20 cellular contexts compared by ENCODE assay signal in the genomic region with DNA sequence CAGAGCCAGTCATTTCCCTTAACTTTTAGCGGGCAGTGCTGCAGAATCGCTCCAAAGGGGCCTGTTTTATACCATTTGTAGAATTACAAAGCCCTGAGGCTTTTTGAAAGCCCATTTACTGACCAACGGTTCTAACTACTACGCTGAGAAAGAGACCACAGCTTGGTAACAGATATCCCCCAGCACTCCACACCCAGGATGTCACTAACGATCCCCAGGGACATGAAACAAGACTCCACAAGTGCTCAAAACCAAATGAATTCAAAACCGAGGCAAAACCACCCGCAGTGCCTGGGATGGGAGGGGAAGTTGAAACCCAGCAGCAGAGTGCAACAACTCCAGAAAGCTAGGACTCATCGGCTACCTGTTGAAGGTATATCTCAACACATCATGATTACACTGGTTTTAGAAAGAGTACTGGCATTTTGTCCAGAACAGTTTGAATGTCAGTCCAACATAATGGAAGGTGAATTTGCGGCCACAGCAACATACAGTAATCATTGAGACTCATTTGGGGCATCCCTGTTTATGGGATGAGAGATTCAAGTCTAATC. TPM values are rescaled to one million over a fixed set of nuclear protein-coding genes. Genes with fewer than 3 reads are reported as not detected.
DNase-seq lines count a peak whose midpoint lies in the region; ATAC-seq, FAIRE-seq and TF ChIP-seq lines count a peak whose summit lies in the region.
"Had no signal": no experiment of that assay in that cellular context is flagged by ENCODE, and none has a peak within 500 bp of the region (broad histone marks: within the 10 kb centered on the region; RNA-seq: fewer than 3 reads in every experiment).

No MANE protein-coding gene starts in this region.

- H3K14ac ChIP-seq in trophoblast cell (ENCODE audit: low read length), result no peak overlapping the region

- DNase-seq in NCI-H2029 treated with DMSO at 0.1 percent for 48 hours (lab: John Stamatoyannopoulos, UW), result peak; percentile 5
- no peak for DNase-seq in NCI-H2029 (lab: John Stamatoyannopoulos, UW)
- peak; percentile 65 for DNase-seq in NB4 (ENCODE audit: low read depth)
- no peak for DNase-seq in GM12878 (ENCODE audit: low read depth, low spot score)
- DNase-seq in trophoblast cell, result no peak
- DNase-seq in NCI-H2227 (lab: John Stamatoyannopoulos, UW; ENCODE audit: unreplicated experiment), result no peak
- no peak for DNase-seq in CD4-positive, alpha-beta memory T cell
- DNase-seq: CD8-positive, alpha-beta memory T cell; DMS79 treated with DMSO at 0.1 percent for 48 hours; GDM1; NCI-H1436; NCI-H2081 treated with DMSO at 0.1 percent for 48 hours; SHP77; T-helper 1 cell had no signal

- H3K4me2 ChIP-seq in GM12878 (ENCODE audit: control insufficient read depth, insufficient read depth), result no peak overlapping the region
- H3K4me2 ChIP-seq in trophoblast cell (ENCODE audit: low read length), result no peak overlapping the region

- H3K79me2 ChIP-seq in GM12878 (ENCODE audit: control insufficient read depth, insufficient read depth, low read length) (no peaks in the 10 kb centered on the region), trophoblast cell (ENCODE audit: control insufficient read depth, insufficient read depth, low read length, poor library complexity) (no peaks in the 10 kb centered on the region)

- H3K36me3 Mint-ChIP-seq in CD4-positive, alpha-beta memory T cell, result no peaks in the 10 kb centered on the region
- H3K36me3 Mint-ChIP-seq: CD8-positive, alpha-beta memory T cell had no signal

- H3K9me3 Mint-ChIP-seq in CD4-positive, alpha-beta memory T cell, result no peaks in the 10 kb centered on the region

- no peak overlapping the region for H4K12ac ChIP-seq in trophoblast cell (ENCODE audit: low read depth, low read length)

- ATAC-seq in GM12878 (peak; percentile 27; the same call in 2 of the 3 replicates), HG02852 (IDR thresholded peaks at IDR 0.05; ENCODE audit: unreplicated experiment) (no peak)
- ATAC-seq: K562, SK-N-SH treated with all-trans-retinoic acid at 6 μM for 48 hours had no signal

- TF ChIP-seq POLR2A in NB4 (IDR thresholded peaks at IDR 0.05; ENCODE audit: extremely low read depth, insufficient read length), result no peak
- TF ChIP-seq POLR2A in GM12878 (IDR thresholded peaks at IDR 0.05; ENCODE audit: low read depth, low read length), result no peak

- TF ChIP-seq CTCF in NB4 (IDR thresholded peaks at IDR 0.05; ENCODE audit: low read depth, low read length) (no peak), GM12878 (IDR thresholded peaks at IDR 0.05 in 2 of 3, conservative IDR thresholded peaks at IDR 0.05 in 1 of 3; ENCODE audit: control insufficient read depth in 2 of 3, extremely low read depth in 1 of 3, insufficient read depth in 1 of 3, low read depth in 3 of 3, low read length in 3 of 3) (no peak)

- no peak overlapping the region for H3K9ac ChIP-seq in GM12878 (ENCODE audit: control insufficient read depth, insufficient read depth, low read length)
- no peak overlapping the region for H3K9ac ChIP-seq in trophoblast cell (ENCODE audit: low read length)

- no peak overlapping the region for H2BK5ac ChIP-seq in trophoblast cell (ENCODE audit: low read depth, low read length, poor library complexity)

- H3K4me3 ChIP-seq in NB4 (ENCODE audit: low read depth, low read length) (no peak overlapping the region), GM12878 (no peak overlapping the region), trophoblast cell (ENCODE audit: low read depth, low read length) (no peak overlapping the region)
- H3K4me3 ChIP-seq in CD4-positive, alpha-beta memory T cell (ENCODE audit: low read length in 2 of 2), result no peak overlapping the region
- H3K4me3 ChIP-seq: K562 had no signal

- FAIRE-seq in GM12878 (lab: Jason Lieb, UNC), result no peak
- FAIRE-seq: D721Med, K562 had no signal

- H4K91ac ChIP-seq in trophoblast cell (ENCODE audit: low read depth, low read length), result peak overlapping the region; percentile 8

- no peak overlapping the region for H3K18ac ChIP-seq in trophoblast cell (ENCODE audit: low read length)

- no peak overlapping the region for H2AK5ac ChIP-seq in trophoblast cell (ENCODE audit: low read length)

- H3K36me3 ChIP-seq in GM12878 (ENCODE audit: control insufficient read depth in 2 of 2, insufficient read depth in 2 of 2, low read length in 1 of 2) (no peaks in the 10 kb centered on the region), trophoblast cell (ENCODE audit: control insufficient read depth in 1 of 2, insufficient read depth in 2 of 2, low read length in 2 of 2) (peaks cover 0 to 3% of the 10 kb centered on the region in 2 experiments)
- H3K36me3 ChIP-seq in CD4-positive, alpha-beta memory T cell (ENCODE audit: insufficient read depth, low read length), result no peaks in the 10 kb centered on the region

- no peak for TF ChIP-seq RAD21 in GM12878 (IDR thresholded peaks at IDR 0.05; ENCODE audit: insufficient read depth, low read depth, low read length)

- H3K9me3 ChIP-seq in GM12878 (replicated peaks; ENCODE audit: control insufficient read depth, insufficient read depth, low read length) (no peaks in the 10 kb centered on the region), trophoblast cell (ENCODE audit: insufficient read depth, low read depth, low read length) (no peaks in the 10 kb centered on the region)
- H3K9me3 ChIP-seq in CD4-positive, alpha-beta memory T cell (ENCODE audit: control insufficient read depth in 1 of 2, low read length in 2 of 2), result no peaks in the 10 kb centered on the region

- no peak overlapping the region for H2AFZ ChIP-seq in GM12878 (ENCODE audit: control insufficient read depth, low read depth, low read length)
- no peak overlapping the region for H2AFZ ChIP-seq in trophoblast cell (ENCODE audit: insufficient read depth, low read length, poor library complexity)

- no peaks in the 10 kb centered on the region for H4K20me1 ChIP-seq in GM12878 (ENCODE audit: control insufficient read depth, insufficient read depth)

- H3K4me1 Mint-ChIP-seq in CD4-positive, alpha-beta memory T cell, result no peaks in the 10 kb centered on the region

- no peak overlapping the region for H3K23ac ChIP-seq in trophoblast cell (ENCODE audit: low read length)

- no peaks in the 10 kb centered on the region for H3K27me3 ChIP-seq in GM12878 (replicated peaks in 1 of 2; ENCODE audit: control insufficient read depth in 2 of 2, insufficient read depth in 2 of 2, low read length in 1 of 2)
- no peaks in the 10 kb centered on the region for H3K27me3 ChIP-seq in trophoblast cell (ENCODE audit: insufficient read depth, low read length)
- H3K27me3 ChIP-seq in CD4-positive, alpha-beta memory T cell (ENCODE audit: insufficient read depth, low read length), result no peaks in the 10 kb centered on the region

- no peak overlapping the region for H2BK120ac ChIP-seq in trophoblast cell (ENCODE audit: insufficient read depth, low read length, poor library complexity)

- no peak overlapping the region for H3K4ac ChIP-seq in trophoblast cell (ENCODE audit: low read depth, low read length)

- H3K79me1 ChIP-seq in trophoblast cell (ENCODE audit: low read length), result peaks cover 3% of the 10 kb centered on the region

- intact Hi-C loops in GM12878 (cut with micrococcal nuclease; ENCODE audit: unreplicated experiment), result loop anchor here (2.0 to 10.0 kb wide), 2 partner anchors 251 to 285 kb away; no protein-coding TSS in a partner anchor
- intact Hi-C loops in CD4-positive, alpha-beta memory T cell (cut with micrococcal nuclease), result no loop called here

- no peak overlapping the region for H3K27ac ChIP-seq in GM12878 (ENCODE audit: control insufficient read depth, insufficient read depth)
- H3K27ac ChIP-seq in trophoblast cell (ENCODE audit: low read depth, low read length), result no peak overlapping the region
- H3K27ac ChIP-seq in CD4-positive, alpha-beta memory T cell (ENCODE audit: low read depth, low read length), result no peak overlapping the region
- H3K27ac ChIP-seq: 22Rv1 had no signal

- H3K27me3 Mint-ChIP-seq in CD4-positive, alpha-beta memory T cell, result peaks cover 6 to 20% of the 10 kb centered on the region in 2 donors

- RAD21 ChIA-PET in GM12878 (lab: Charles Lee; ENCODE audit: unreplicated experiment), result interaction anchor here (1.3 kb wide), 1 partner anchor 9 kb away, joined by 4 read pairs; no protein-coding TSS in a partner anchor

- POLR2A ChIA-PET in GM12878 (lab: Charles Lee), result interaction anchor here (0.6 kb wide), 1 partner anchor 68 kb away, joined by 3 read pairs; no protein-coding TSS in a partner anchor
- POLR2A ChIA-PET in CD4-positive, alpha-beta memory T cell (lab: Charles Lee; ENCODE audit: partially characterized antibody), result no interaction called here

- H3K27ac Mint-ChIP-seq in CD4-positive, alpha-beta memory T cell, result no peak overlapping the region
- H3K27ac Mint-ChIP-seq: CD8-positive, alpha-beta memory T cell had no signal

- in situ Hi-C loops in GM12878 (cut with MboI), result no loop called here

- SMC1A ChIA-PET in GM12878 (lab: Charles Lee; ENCODE audit: uncharacterized antibody, unreplicated experiment), result interaction anchor here (1.2 to 2.0 kb wide), 6 partner anchors 8 to 285 kb away, joined by 3 to 7 read pairs (median 4); no protein-coding TSS in a partner anchor

- H4K8ac ChIP-seq in trophoblast cell (ENCODE audit: low read depth, low read length), result no peak overlapping the region

- CTCF ChIA-PET in GM12878 (lab: Yijun Ruan, JAX), result interaction anchor here (0.7 to 2.2 kb wide), 3 partner anchors 109 to 264 kb away, joined by 3 to 9 read pairs (median 4); no protein-coding TSS in a partner anchor
- CTCF ChIA-PET in CD4-positive, alpha-beta memory T cell (lab: Charles Lee; ENCODE audit: partially characterized antibody), result interaction anchor here (1.0 to 1.1 kb wide), 2 partner anchors 8 to 11 kb away, joined by 3 to 4 read pairs; no protein-coding TSS in a partner anchor

- 16% methylated on average over 9 of the region's 9 CpGs for WGBS in GM12878 (ENCODE audit: insufficient coverage, insufficient replicate concordance, low lambda C conversion rate, missing lambda C conversion rate)
- WGBS in trophoblast cell (ENCODE audit: extremely low coverage, insufficient coverage, insufficient read length), result no CpG with 5 or more reads among the region's 9 CpGs

- no peak for TF ChIP-seq EP300 in GM12878 (IDR thresholded peaks at IDR 0.05; ENCODE audit: borderline replicate concordance in 1 of 2, control insufficient read depth in 1 of 2, low read depth in 2 of 2, low read length in 2 of 2)

- H2BK12ac ChIP-seq in trophoblast cell (ENCODE audit: low read length), result no peak overlapping the region

- H3K4me3 Mint-ChIP-seq in CD4-positive, alpha-beta memory T cell, result no peak overlapping the region
- H3K4me3 Mint-ChIP-seq: CD8-positive, alpha-beta memory T cell had no signal

- no TSS peak for BruUV-seq in GM12878 (replicated peaks; lab: Mats Ljungman, UMichigan)

- no peaks in the 10 kb centered on the region for H3K4me1 ChIP-seq in GM12878 (ENCODE audit: control insufficient read depth, insufficient read depth, low read length)
- H3K4me1 ChIP-seq in trophoblast cell (ENCODE audit: control insufficient read depth in 1 of 2, insufficient read depth in 2 of 2, low read length in 2 of 2), result peaks cover 3 to 12% of the 10 kb centered on the region in 2 experiments
- no peaks in the 10 kb centered on the region for H3K4me1 ChIP-seq in CD4-positive, alpha-beta memory T cell (ENCODE audit: insufficient read depth, low read length)

RNA-seq across cellular contexts. Expression of a gene that starts 33.6 kb away (rescaled TPM):
- total RNA-seq in GM12878 (2013; cell fraction: nucleolus; rRNA removed), result 0.02 and 0.84 TPM in 2 replicates
- 0.06 TPM in 1 of 2 replicates, not detected in the other for total RNA-seq in GM12878 (2014; rRNA removed)
- total RNA-seq in GM12878 (2014; rRNA removed; fragmentation: Illumina TruSeq; extraction: Trizol), result not detected in 2 replicates
- 0.05 and 0.15 TPM in 2 replicates for total RNA-seq in GM12878 (2021)
- polyA plus RNA-seq in GM12878 (2011; ENCODE audit: low read depth), result 0.01 TPM
- 0.13 and 0.19 TPM in 2 replicates for polyA plus RNA-seq in GM12878 (2011; rRNA removed)
- 0.45 and 0.52 TPM in 2 replicates for polyA plus RNA-seq in GM12878 (2011; cell fraction: cytosol; rRNA removed)
- polyA plus RNA-seq in GM12878 (2011; cell fraction: nucleus; rRNA removed), result 0.34 and 0.84 TPM in 2 replicates
- polyA plus RNA-seq in GM12878 (2012), result 0.01 TPM in 1 of 2 replicates, not detected in the other
- polyA plus RNA-seq in GM12878 (2014; fragmentation: Illumina TruSeq; extraction: Trizol), result 0.01 TPM in 1 of 2 replicates, not detected in the other
- not detected for polyA plus RNA-seq in GM12878 (2014; fragmentation: Nextera tagmentation; extraction: Ambion mirVana)
- 0.04 TPM in 1 of 2 replicates, not detected in the other for polyA plus RNA-seq in GM12878 (2014; rRNA removed)
- polyA plus RNA-seq in GM12878 (2016; fragmentation: Nextera tagmentation; extraction: Ambion mirVana), result not detected
- 0.29 and 1.2 TPM in 2 replicates for polyA minus RNA-seq in GM12878 (2011; rRNA and poly(A)+ RNA removed)
- polyA minus RNA-seq in GM12878 (2011; cell fraction: cytosol; rRNA and poly(A)+ RNA removed), result not detected in 2 replicates
- polyA minus RNA-seq in GM12878 (2011; cell fraction: nucleus; rRNA and poly(A)+ RNA removed), result 0.57 and 0.97 TPM in 2 replicates
- 5.0 and 5.2 TPM in 2 replicates for polyA plus RNA-seq in trophoblast cell (2013)
- total RNA-seq in CD4-positive, alpha-beta memory T cell, result not detected
- polyA plus RNA-seq in CD4-positive, alpha-beta memory T cell, result not detected
- polyA plus RNA-seq: BJ; CD8-positive, alpha-beta memory T cell had no signal

Comparison
In these comparisons a context has a peak if more than half of its experiments do, and no peak if none do; other contexts are left out.
1. DNase-seq: peak in NCI-H2029 treated with DMSO at 0.1 percent for 48 hours (single experiment) and NB4 (single experiment); none in NCI-H2029 (single experiment), GM12878 (single experiment), trophoblast cell (0 of 2), NCI-H2227 (single experiment) and CD4-positive, alpha-beta memory T cell (0 of 5).